ENCODE assay signal across 9 cellular contexts in genomic region chr16:84608281-84608680, GRCh38. TPM values are rescaled to one million over a fixed set of nuclear protein-coding genes. Genes with fewer than 3 reads are reported as not detected.
DNase-seq lines count a peak whose midpoint lies in the region; ATAC-seq, FAIRE-seq and TF ChIP-seq lines count a peak whose summit lies in the region.
"Had no signal": no experiment of that assay in that cellular context is flagged by ENCODE, and none has a peak within 500 bp of the region (broad histone marks: within the 10 kb centered on the region; RNA-seq: fewer than 3 reads in every experiment).

No MANE protein-coding gene starts in this region.

- no peak for TF ChIP-seq RAD21 in HepG2 (CRISPR knock-in tag; IDR thresholded peaks at IDR 0.05)

- H3K27ac Mint-ChIP-seq in activated CD4-positive, alpha-beta T cell treated with anti-CD3 and anti-CD28 coated beads, Interleukin-2, amount 10 ng/mL, durations not matched to agents 24 days and 14 days = peak overlapping the region; percentile 87

- H3K9me3 Mint-ChIP-seq in activated CD4-positive, alpha-beta T cell treated with anti-CD3 and anti-CD28 coated beads, Interleukin-2, amount 10 ng/mL, durations not matched to agents 24 days and 14 days = no peaks in the 10 kb centered on the region

- H3K36me3 Mint-ChIP-seq in activated CD4-positive, alpha-beta T cell treated with anti-CD3 and anti-CD28 coated beads, Interleukin-2, amount 10 ng/mL, durations not matched to agents 24 days and 14 days (ENCODE audit: low read depth) = peaks cover 75% of the 10 kb centered on the region

- TF ChIP-seq EP300 in stomach (IDR thresholded peaks at IDR 0.05) (no peak), HepG2 (IDR thresholded peaks at IDR 0.05; ENCODE audit: low read depth in 2 of 2, low read length in 2 of 2) (no peak), HepG2 (CRISPR knock-in tag; IDR thresholded peaks at IDR 0.05; ENCODE audit: borderline replicate concordance) (no peak)

- no peak overlapping the region for H3K9ac ChIP-seq in colonic mucosa (ENCODE audit: low read depth in 2 of 2, low read length in 2 of 2)
- H3K9ac ChIP-seq in HepG2 (ENCODE audit: insufficient read depth, low read depth, low read length) = no peak overlapping the region

- TF ChIP-seq POLR2A in Peyer's patch (IDR thresholded peaks at IDR 0.05) = no peak
- no peak for TF ChIP-seq POLR2A in stomach (IDR thresholded peaks at IDR 0.05)
- TF ChIP-seq POLR2A in HepG2 (IDR thresholded peaks at IDR 0.05; ENCODE audit: insufficient read depth in 1 of 2, low read depth in 2 of 2, low read length in 2 of 2) = no peak

- intact Hi-C loops in activated CD4-positive, alpha-beta T cell treated with anti-CD3 and anti-CD28 coated beads, Interleukin-2, amount 10 ng/mL, durations not matched to agents 24 days and 14 days (cut with micrococcal nuclease) = loop anchor here (1.0 kb wide), 2 partner anchors 8 kb away; no protein-coding TSS in a partner anchor
- intact Hi-C loops in colonic mucosa (cut with DNase I) = no loop called here
- intact Hi-C loops in stomach (cut with DNase I; ENCODE audit: low total_unique reads) = no loop called here
- intact Hi-C loops in HepG2 (cut with micrococcal nuclease; ENCODE audit: unreplicated experiment) = no loop called here

- no peaks in the 10 kb centered on the region for H3K27me3 Mint-ChIP-seq in activated CD4-positive, alpha-beta T cell treated with anti-CD3 and anti-CD28 coated beads, Interleukin-2, amount 10 ng/mL, durations not matched to agents 24 days and 14 days

- H4K20me1 ChIP-seq in HepG2 (ENCODE audit: insufficient read depth, low read length) = no peaks in the 10 kb centered on the region

- H3K36me3 ChIP-seq in Peyer's patch (peaks cover 0 to 4% (median 0%) of the 10 kb centered on the region in 3 donors), colonic mucosa (no peaks in the 10 kb centered on the region), stomach (peaks cover 0 to 21% (median 2%) of the 10 kb centered on the region in 4 donors), HepG2 (replicated peaks in 1 of 2; ENCODE audit: control insufficient read depth in 1 of 2, insufficient read depth in 2 of 2, low read length in 2 of 2) (no peaks in the 10 kb centered on the region)

- ATAC-seq in HepG2 = no peak

- H2AFZ ChIP-seq in HepG2 (ENCODE audit: low read length) = no peak overlapping the region

- H3K27ac ChIP-seq in Peyer's patch (peak overlapping the region; percentile 37 to 93 (median 46)), colonic mucosa (peak overlapping the region; percentile 21), stomach (peak overlapping the region in 4 of 5 donors; percentile 44 to 72 (median 59)), HepG2 (ENCODE audit: extremely low read length, insufficient read depth, low read length) (no peak overlapping the region)

- H3K4me3 Mint-ChIP-seq in activated CD4-positive, alpha-beta T cell treated with anti-CD3 and anti-CD28 coated beads, Interleukin-2, amount 10 ng/mL, durations not matched to agents 24 days and 14 days = peak overlapping the region; percentile 80

- in situ Hi-C loops in HepG2 (cut with HindIII; ENCODE audit: extremely low pct_ligation_motif_present, low pct_unique_long_range_greater_than_20kb) = no loop called here

- peak; percentile 89 for DNase-seq in activated CD4-positive, alpha-beta T cell treated with anti-CD3 and anti-CD28 coated beads, Interleukin-2, amount 10 ng/mL, durations not matched to agents 24 days and 14 days
- no peak for DNase-seq in activated CD4-positive, alpha-beta T cell treated with anti-CD3 and anti-CD28 coated beads for 4 hours
- DNase-seq in Peyer's patch (peak in 1 of 3 donors; percentile 54), colonic mucosa (no peak), stomach (no peak), mesenteric fat pad (ENCODE audit: low spot score) (no peak), NCI-H2029 (lab: John Stamatoyannopoulos, UW) (no peak), HepG2 (ENCODE audit: low spot score) (no peak)
- DNase-seq: NCI-H1436 treated with DMSO at 0.1 percent for 48 hours had no signal

- no peaks in the 10 kb centered on the region for H3K27me3 ChIP-seq in Peyer's patch
- H3K27me3 ChIP-seq in colonic mucosa = no peaks in the 10 kb centered on the region
- no peaks in the 10 kb centered on the region for H3K27me3 ChIP-seq in stomach
- no peaks in the 10 kb centered on the region for H3K27me3 ChIP-seq in HepG2 (ENCODE audit: control insufficient read depth in 1 of 2, insufficient read depth in 2 of 2, low read length in 2 of 2)

- H3K79me2 ChIP-seq in HepG2 (ENCODE audit: insufficient read depth, low read length) = no peaks in the 10 kb centered on the region

- WGBS in stomach, 5 donors = 65 to 76% (median 72%) methylated on average over 6 of the region's 6 CpGs
- WGBS in HepG2 (ENCODE audit: low lambda C conversion rate) = 94% methylated on average over 6 of the region's 6 CpGs

- POLR2A ChIA-PET in HepG2 (lab: Yijun Ruan, JAX) = interaction anchor here (1.3 kb wide), 1 partner anchor 9 kb away, joined by 3 read pairs; no protein-coding TSS in a partner anchor

- H3K9me3 ChIP-seq in Peyer's patch (no peaks in the 10 kb centered on the region), colonic mucosa (no peaks in the 10 kb centered on the region), stomach (no peaks in the 10 kb centered on the region), HepG2 (ENCODE audit: low read length) (0 out of 2 replicates have a peak, but pooled peaks cover 5% of the 10 kb centered on the region)

- CTCF ChIA-PET in HepG2 (lab: Yijun Ruan, JAX; ENCODE audit: low intra/inter-chr PET ratio, low total read pairs) = no interaction called here

- H3K4me2 ChIP-seq in HepG2 (ENCODE audit: low read depth, low read length) = no peak overlapping the region

- no TSS peak for BruUV-seq in HepG2 (replicated peaks; lab: Mats Ljungman, UMichigan)

- no peak for TF ChIP-seq CTCF in Peyer's patch (IDR thresholded peaks at IDR 0.05)
- no peak for TF ChIP-seq CTCF in colonic mucosa (IDR thresholded peaks at IDR 0.05)
- no peak for TF ChIP-seq CTCF in stomach (IDR thresholded peaks at IDR 0.05)
- TF ChIP-seq CTCF in HepG2 (CRISPR knock-in tag; IDR thresholded peaks at IDR 0.05) = no peak

- FAIRE-seq in HepG2 (lab: Jason Lieb, UNC) = no peak

- H3K4me1 Mint-ChIP-seq in activated CD4-positive, alpha-beta T cell treated with anti-CD3 and anti-CD28 coated beads, Interleukin-2, amount 10 ng/mL, durations not matched to agents 24 days and 14 days = peaks cover 86% of the 10 kb centered on the region

- no peak overlapping the region for H3K4me3 ChIP-seq in Peyer's patch
- H3K4me3 ChIP-seq in colonic mucosa = no peak overlapping the region
- H3K4me3 ChIP-seq in stomach = no peak overlapping the region
- H3K4me3 ChIP-seq in HepG2 (replicated peaks in 1 of 3; ENCODE audit: insufficient read depth in 1 of 3, low read depth in 2 of 3, low read length in 3 of 3) = no peak overlapping the region

- H3K4me1 ChIP-seq in Peyer's patch (peaks cover 0 to 41% (median 22%) of the 10 kb centered on the region in 4 donors), colonic mucosa (no peaks in the 10 kb centered on the region), stomach (peaks cover 32 to 90% (median 57%) of the 10 kb centered on the region in 4 donors), HepG2 (ENCODE audit: insufficient read depth, low read length) (peaks cover 14% of the 10 kb centered on the region)

RNA-seq across cellular contexts. Expression of gene COTL1, which starts 9.6 kb away (rescaled TPM):
- 470 and 474 TPM in 2 replicates for total RNA-seq in activated CD4-positive, alpha-beta T cell treated with anti-CD3 and anti-CD28 coated beads, Interleukin-2, amount 10 ng/mL, durations not matched to agents 24 days and 14 days
- total RNA-seq in Peyer's patch (10 to 100 TPM; 29.6 to 84.2 (median 43.1) TPM), colonic mucosa (100 to 1,000 TPM in 1 of 2 donors, 10 to 100 TPM in 1; 79.1 to 138 TPM), stomach (100 to 1,000 TPM in 3 of 5 donors, 10 to 100 TPM in 2; 40.3 to 184 (median 173) TPM), mesenteric fat pad (164 TPM), HepG2 (2016; rRNA removed; fragmentation: Illumina TruSeq; extraction: Trizol) (8.6 and 8.7 TPM in 2 replicates)
- polyA plus RNA-seq in stomach (100 to 1,000 TPM in 2 of 3 donors, 10 to 100 TPM in 1; 52.7 to 187 (median 184) TPM), HepG2 (2011; rRNA removed) (9.7 and 16.9 TPM in 2 replicates)
- 5.8 and 8.7 TPM in 2 replicates for total RNA-seq in HepG2 (2016; cell fraction: cytosol; rRNA removed; fragmentation: Illumina TruSeq; extraction: Trizol; ENCODE audit: low read depth)
- 7.3 and 9.2 TPM in 2 replicates for total RNA-seq in HepG2 (2016; cell fraction: insoluble cytoplasmic fraction; rRNA removed; fragmentation: Illumina TruSeq; extraction: Trizol)
- 14.0 and 18.2 TPM in 2 replicates for total RNA-seq in HepG2 (2016; cell fraction: membrane; rRNA removed; fragmentation: Illumina TruSeq; extraction: Trizol)
- total RNA-seq in HepG2 (2016; cell fraction: nucleus; rRNA removed; fragmentation: Illumina TruSeq; extraction: Trizol) = 3.7 and 4.3 TPM in 2 replicates
- polyA plus RNA-seq in HepG2 (2011; cell fraction: cytosol; rRNA removed) = 8.5 and 16.0 TPM in 2 replicates
- polyA plus RNA-seq in HepG2 (2011; cell fraction: nucleus; rRNA removed) = 5.1 and 7.3 TPM in 2 replicates
- polyA plus RNA-seq in HepG2 (2012) = 8.5 and 17.2 TPM in 2 replicates
- polyA plus RNA-seq in HepG2 (2016; cell fraction: cytosol; fragmentation: Illumina TruSeq; extraction: Trizol; ENCODE audit: low read depth) = 15.3 and 18.5 TPM in 2 replicates
- 17.5 and 21.2 TPM in 2 replicates for polyA plus RNA-seq in HepG2 (2016; cell fraction: insoluble cytoplasmic fraction; fragmentation: Illumina TruSeq; extraction: Trizol; ENCODE audit: low read depth)
- polyA plus RNA-seq in HepG2 (2016; cell fraction: membrane; fragmentation: Illumina TruSeq; extraction: Trizol; ENCODE audit: low read depth) = 23.1 and 28.6 TPM in 2 replicates
- polyA plus RNA-seq in HepG2 (2016; cell fraction: nucleus; fragmentation: Illumina TruSeq; extraction: Trizol; ENCODE audit: insufficient read depth, low read depth) = 10.8 and 11.4 TPM in 2 replicates
- polyA minus RNA-seq in HepG2 (2011; rRNA and poly(A)+ RNA removed; ENCODE audit: low replicate concordance) = 13.8 and 51.4 TPM in 2 replicates
- 3.7 and 9.1 TPM in 2 replicates for polyA minus RNA-seq in HepG2 (2011; cell fraction: cytosol; rRNA and poly(A)+ RNA removed)
- 3.7 and 4.8 TPM in 2 replicates for polyA minus RNA-seq in HepG2 (2011; cell fraction: nucleus; rRNA and poly(A)+ RNA removed)

RNA-seq across cellular contexts. Expression of gene KLHL36, which starts 40.0 kb away (rescaled TPM):
- total RNA-seq in activated CD4-positive, alpha-beta T cell treated with anti-CD3 and anti-CD28 coated beads, Interleukin-2, amount 10 ng/mL, durations not matched to agents 24 days and 14 days = 36.7 and 36.9 TPM in 2 replicates
- total RNA-seq in Peyer's patch (10 to 100 TPM; 57.8 to 81.4 (median 74.4) TPM), colonic mucosa (10 to 100 TPM; 49.7 to 62.7 TPM), stomach (10 to 100 TPM; 29.5 to 62.4 (median 43.7) TPM), mesenteric fat pad (55.4 TPM), HepG2 (2016; rRNA removed; fragmentation: Illumina TruSeq; extraction: Trizol) (23.6 and 24.3 TPM in 2 replicates)
- polyA plus RNA-seq in stomach (10 to 100 TPM; 10.5 to 14.3 (median 13.6) TPM), HepG2 (2011; rRNA removed) (26.0 and 34.9 TPM in 2 replicates)
- 5.2 and 5.7 TPM in 2 replicates for total RNA-seq in HepG2 (2016; cell fraction: cytosol; rRNA removed; fragmentation: Illumina TruSeq; extraction: Trizol; ENCODE audit: low read depth)
- total RNA-seq in HepG2 (2016; cell fraction: insoluble cytoplasmic fraction; rRNA removed; fragmentation: Illumina TruSeq; extraction: Trizol) = 19.7 and 25.5 TPM in 2 replicates
- 13.6 and 13.8 TPM in 2 replicates for total RNA-seq in HepG2 (2016; cell fraction: membrane; rRNA removed; fragmentation: Illumina TruSeq; extraction: Trizol)
- total RNA-seq in HepG2 (2016; cell fraction: nucleus; rRNA removed; fragmentation: Illumina TruSeq; extraction: Trizol) = 19.3 and 23.7 TPM in 2 replicates
- 19.5 and 24.5 TPM in 2 replicates for polyA plus RNA-seq in HepG2 (2011; cell fraction: cytosol; rRNA removed)
- polyA plus RNA-seq in HepG2 (2011; cell fraction: nucleus; rRNA removed) = 101 and 113 TPM in 2 replicates
- 13.5 and 16.7 TPM in 2 replicates for polyA plus RNA-seq in HepG2 (2012)
- polyA plus RNA-seq in HepG2 (2016; cell fraction: cytosol; fragmentation: Illumina TruSeq; extraction: Trizol; ENCODE audit: low read depth) = 3.3 and 4.5 TPM in 2 replicates
- 12.0 and 13.5 TPM in 2 replicates for polyA plus RNA-seq in HepG2 (2016; cell fraction: insoluble cytoplasmic fraction; fragmentation: Illumina TruSeq; extraction: Trizol; ENCODE audit: low read depth)
- polyA plus RNA-seq in HepG2 (2016; cell fraction: membrane; fragmentation: Illumina TruSeq; extraction: Trizol; ENCODE audit: low read depth) = 5.3 and 6.0 TPM in 2 replicates
- polyA plus RNA-seq in HepG2 (2016; cell fraction: nucleus; fragmentation: Illumina TruSeq; extraction: Trizol; ENCODE audit: insufficient read depth, low read depth) = 30.5 and 31.5 TPM in 2 replicates
- 18.8 and 92.4 TPM in 2 replicates for polyA minus RNA-seq in HepG2 (2011; rRNA and poly(A)+ RNA removed; ENCODE audit: low replicate concordance)
- polyA minus RNA-seq in HepG2 (2011; cell fraction: cytosol; rRNA and poly(A)+ RNA removed) = 32.9 and 39.6 TPM in 2 replicates
- polyA minus RNA-seq in HepG2 (2011; cell fraction: nucleus; rRNA and poly(A)+ RNA removed) = 40.4 and 48.1 TPM in 2 replicates
